9 cellular contexts compared by ENCODE assay signal in the genomic region with DNA sequence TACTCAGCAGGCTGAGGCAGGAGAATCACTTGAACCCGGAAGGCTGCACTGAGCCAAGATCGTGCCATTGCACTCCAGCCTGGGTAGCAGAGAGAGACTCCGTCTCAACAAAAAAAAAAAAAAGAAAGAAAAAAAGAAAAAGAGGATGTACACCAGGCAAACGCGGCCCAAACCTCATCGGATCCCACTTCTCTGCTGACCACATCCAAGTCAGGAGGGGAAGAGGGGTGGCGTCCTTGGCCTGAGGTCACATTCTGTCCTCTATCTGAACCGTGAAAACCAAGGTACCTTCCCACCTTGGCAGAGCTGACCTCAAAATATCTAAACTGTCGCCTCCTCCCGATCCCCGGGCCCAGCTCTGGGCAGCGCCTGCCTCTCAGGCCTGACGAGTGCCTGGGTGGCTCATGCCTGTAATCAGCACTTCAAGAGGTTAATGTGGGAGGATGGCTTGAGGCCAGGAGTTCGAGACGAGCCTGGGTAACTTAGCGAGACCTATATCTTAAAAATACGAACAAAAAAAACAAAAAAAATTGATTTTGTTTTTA. TPM values are rescaled to one million over a fixed set of nuclear protein-coding genes. Genes with fewer than 3 reads are reported as not detected.
A peak's percentile ranks its signal among the peaks of the same experiment; 100 is the strongest.
DNase-seq lines count a peak whose midpoint lies in the region; TF ChIP-seq lines count a peak whose summit lies in the region.
"Had no signal": no experiment of that assay in that cellular context is flagged by ENCODE, and none has a peak within 500 bp of the region (broad histone marks: within the 10 kb centered on the region; RNA-seq: fewer than 3 reads in every experiment).

No MANE protein-coding gene starts in this region.

- CTCF ChIA-PET in CD4-positive, alpha-beta memory T cell (lab: Charles Lee; ENCODE audit: partially characterized antibody): interaction anchor here (2.4 kb wide), 1 partner anchor 134 kb away, joined by 7 read pairs; no protein-coding TSS in a partner anchor

- H3K4me1 ChIP-seq in CD4-positive, alpha-beta memory T cell (ENCODE audit: insufficient read depth, low read length): peaks cover 21% of the 10 kb centered on the region
- H3K4me1 ChIP-seq in Loucy (ENCODE audit: insufficient read depth, low read length, poor library complexity, severe bottlenecking) (peaks cover 17% of the 10 kb centered on the region), neural progenitor cell (no peaks in the 10 kb centered on the region)

- H4K20me1 ChIP-seq in Loucy (ENCODE audit: insufficient read depth, low read length, poor library complexity, severe bottlenecking): peaks cover 8% of the 10 kb centered on the region
- no peaks in the 10 kb centered on the region for H4K20me1 ChIP-seq in neural progenitor cell (ENCODE audit: low read depth)

- H3K4me3 ChIP-seq in CD4-positive, alpha-beta memory T cell (ENCODE audit: low read length in 2 of 2): peak overlapping the region in 1 of 2 donors; percentile 62
- H3K4me3 ChIP-seq in Loucy (ENCODE audit: low read length, poor library complexity, severe bottlenecking) (peak overlapping the region; percentile 90), neural progenitor cell (peak overlapping the region; percentile 81)

- H2AFZ ChIP-seq in Loucy (ENCODE audit: low read length) (no peak overlapping the region), neural progenitor cell (replicated peaks) (no peak overlapping the region)

- peak overlapping the region in 6 of 7 donors; percentile 24 to 81 (median 64) for H3K27ac Mint-ChIP-seq in CD4-positive, alpha-beta memory T cell
- H3K27ac Mint-ChIP-seq in chondrocyte (ENCODE audit: unreplicated experiment) (no peak overlapping the region), neural progenitor cell (no peak overlapping the region)

- no peaks in the 10 kb centered on the region for H3K9me2 ChIP-seq in Loucy (replicated peaks; ENCODE audit: low read depth, low read length)

- no peaks in the 10 kb centered on the region for H3K27me3 Mint-ChIP-seq in CD4-positive, alpha-beta memory T cell
- H3K27me3 Mint-ChIP-seq in chondrocyte (ENCODE audit: low read depth) (no peaks in the 10 kb centered on the region), neural progenitor cell (ENCODE audit: insufficient read depth, low read depth) (no peaks in the 10 kb centered on the region)

- TF ChIP-seq CTCF in Loucy (conservative IDR thresholded peaks at IDR 0.05; ENCODE audit: low read length): no peak
- no peak for TF ChIP-seq CTCF in chondrocyte (IDR thresholded peaks at IDR 0.05)
- TF ChIP-seq CTCF in neural progenitor cell (IDR thresholded peaks at IDR 0.05): no peak

- peak overlapping the region; percentile 68 to 86 (median 78) for H3K4me3 Mint-ChIP-seq in CD4-positive, alpha-beta memory T cell
- H3K4me3 Mint-ChIP-seq in chondrocyte (ENCODE audit: unreplicated experiment) (peak overlapping the region; percentile 73), neural progenitor cell (peak overlapping the region; percentile 76)

- H3K9ac ChIP-seq in Loucy (ENCODE audit: low read depth, low read length, poor library complexity, severe bottlenecking) (peak overlapping the region; percentile 93), neural progenitor cell (no peak overlapping the region)

- H3K27me3 ChIP-seq in CD4-positive, alpha-beta memory T cell (ENCODE audit: insufficient read depth, low read length): no peaks in the 10 kb centered on the region
- H3K27me3 ChIP-seq in Loucy (ENCODE audit: insufficient read depth, low read length, poor library complexity, severe bottlenecking): no peaks in the 10 kb centered on the region
- H3K27me3 ChIP-seq in neural progenitor cell: no peaks in the 10 kb centered on the region

- peaks cover 38% of the 10 kb centered on the region for H3K79me2 ChIP-seq in Loucy (ENCODE audit: insufficient read depth, low read length)
- H3K79me2 ChIP-seq in neural progenitor cell (ENCODE audit: low read depth): peaks cover 17% of the 10 kb centered on the region

- H3K9me3 ChIP-seq in CD4-positive, alpha-beta memory T cell (ENCODE audit: control insufficient read depth in 1 of 2, low read length in 2 of 2): no peaks in the 10 kb centered on the region
- H3K9me3 ChIP-seq in Loucy (ENCODE audit: insufficient read depth, low read depth, low read length) (no peaks in the 10 kb centered on the region), neural progenitor cell (ENCODE audit: low read depth) (no peaks in the 10 kb centered on the region)

- peaks cover 10 to 28% (median 18%) of the 10 kb centered on the region in 4 donors for H3K4me1 Mint-ChIP-seq in CD4-positive, alpha-beta memory T cell
- H3K4me1 Mint-ChIP-seq in chondrocyte (ENCODE audit: low read depth): peaks cover 7% of the 10 kb centered on the region
- H3K4me1 Mint-ChIP-seq in neural progenitor cell: peaks cover 4% of the 10 kb centered on the region

- intact Hi-C loops in CD4-positive, alpha-beta memory T cell (cut with micrococcal nuclease): loop anchor here (2.0 to 5.0 kb wide), 4 partner anchors 19 to 121 kb away; a partner anchor contains a TSS

- peak overlapping the region; percentile 77 for H3K27ac ChIP-seq in CD4-positive, alpha-beta memory T cell (ENCODE audit: low read depth, low read length)
- no peak overlapping the region for H3K27ac ChIP-seq in neural progenitor cell

- peaks cover 13 to 29% of the 10 kb centered on the region in 2 donors for H3K36me3 Mint-ChIP-seq in CD4-positive, alpha-beta memory T cell
- peaks cover 15% of the 10 kb centered on the region for H3K36me3 Mint-ChIP-seq in chondrocyte (ENCODE audit: low read depth)
- H3K36me3 Mint-ChIP-seq in neural progenitor cell: peaks cover 13% of the 10 kb centered on the region

- POLR2A ChIA-PET in CD4-positive, alpha-beta memory T cell (lab: Charles Lee; ENCODE audit: partially characterized antibody): interaction anchor here (2.0 to 3.2 kb wide), 3 partner anchors 18 to 35 kb away, joined by 7 to 76 read pairs (median 14); a partner anchor contains a TSS

- H3K9me3 Mint-ChIP-seq in CD4-positive, alpha-beta memory T cell: no peaks in the 10 kb centered on the region
- H3K9me3 Mint-ChIP-seq in chondrocyte (ENCODE audit: low read depth) (no peaks in the 10 kb centered on the region), neural progenitor cell (no peaks in the 10 kb centered on the region)

- H3F3A ChIP-seq in Loucy (ENCODE audit: low read depth): no peaks in the 10 kb centered on the region
- no peaks in the 10 kb centered on the region for H3F3A ChIP-seq in neural progenitor cell (ENCODE audit: low read depth)

- H3K36me3 ChIP-seq in CD4-positive, alpha-beta memory T cell (ENCODE audit: insufficient read depth, low read length): peaks cover 30% of the 10 kb centered on the region
- H3K36me3 ChIP-seq in Loucy (ENCODE audit: insufficient read depth, low read length): peaks cover 3% of the 10 kb centered on the region; the same call in 1 of the 2 replicates
- no peaks in the 10 kb centered on the region for H3K36me3 ChIP-seq in neural progenitor cell

- H3K4me2 ChIP-seq in Loucy (ENCODE audit: low read depth, low read length, poor library complexity, severe bottlenecking) (peak overlapping the region; percentile 94), neural progenitor cell (peak overlapping the region; percentile 84)

- DNase-seq in CD4-positive, alpha-beta memory T cell: no peak
- DNase-seq in chondrocyte (ENCODE audit: low spot score) (no peak), neural progenitor cell (ENCODE audit: low spot score) (no peak), HuH-7 (ENCODE audit: low spot score) (no peak), NCI-H510A (lab: John Stamatoyannopoulos, UW) (no peak), NCI-H1048 (lab: John Stamatoyannopoulos, UW) (no peak), DMS114 treated with DMSO at 0.1 percent for 48 hours (lab: John Stamatoyannopoulos, UW; ENCODE audit: unreplicated experiment) (no peak)
- DNase-seq: NCI-H2029 had no signal

RNA-seq across cellular contexts. Expression of a gene that starts 25.1 kb away (rescaled TPM):
- 1 to 10 TPM; 7.2 to 9.8 TPM for total RNA-seq in CD4-positive, alpha-beta memory T cell
- polyA plus RNA-seq in CD4-positive, alpha-beta memory T cell: 10 to 100 TPM; 58.3 to 64.9 TPM
- total RNA-seq in chondrocyte: not detected in 3 replicates
- not detected in 2 replicates for total RNA-seq in neural progenitor cell (ENCODE audit: low replicate concordance)

RNA-seq across cellular contexts. Expression of a gene that starts 35.0 kb away (rescaled TPM):
- total RNA-seq in CD4-positive, alpha-beta memory T cell: 1 to 10 TPM; 6.4 to 7.4 TPM
- polyA plus RNA-seq in CD4-positive, alpha-beta memory T cell: under 1 TPM in 1 of 2 donors, not detected in 1; 0.37 TPM
- 11.9 to 12.8 TPM (median 12.1 TPM) in 3 replicates for total RNA-seq in chondrocyte
- total RNA-seq in neural progenitor cell (ENCODE audit: low replicate concordance): 3.9 and 4.6 TPM in 2 replicates

RNA-seq across cellular contexts. Expression of a gene that starts 38.3 kb away (rescaled TPM):
- not detected for total RNA-seq in CD4-positive, alpha-beta memory T cell
- polyA plus RNA-seq in CD4-positive, alpha-beta memory T cell: 1 to 10 TPM; 1.2 to 5.5 TPM
- total RNA-seq in chondrocyte: not detected in 3 replicates
- not detected in 2 replicates for total RNA-seq in neural progenitor cell (ENCODE audit: low replicate concordance)

RNA-seq across cellular contexts. Expression of a gene that starts 46.9 kb away (rescaled TPM):
- total RNA-seq in CD4-positive, alpha-beta memory T cell: 1 to 10 TPM; 1.5 to 1.9 TPM
- 1 to 10 TPM in 1 of 2 donors, under 1 TPM in 1; 0.34 to 1.2 TPM for polyA plus RNA-seq in CD4-positive, alpha-beta memory T cell
- total RNA-seq in chondrocyte (not detected in 3 replicates), neural progenitor cell (ENCODE audit: low replicate concordance) (0.56 and 3.0 TPM in 2 replicates)

RNA-seq across cellular contexts. Expression of a gene that starts 51.9 kb away (rescaled TPM):
- total RNA-seq in CD4-positive, alpha-beta memory T cell: 10 to 100 TPM; 44.7 to 45.9 TPM
- 10 to 100 TPM; 16.3 to 33.1 TPM for polyA plus RNA-seq in CD4-positive, alpha-beta memory T cell
- total RNA-seq in chondrocyte (42.6 to 78.5 TPM (median 62.2 TPM) in 3 replicates), neural progenitor cell (ENCODE audit: low replicate concordance) (0.53 and 9.1 TPM in 2 replicates)

Comparison
In these comparisons a context has a peak if more than half of its experiments do, and no peak if none do; other contexts are left out.
1. H3K27ac Mint-ChIP-seq: peak in CD4-positive, alpha-beta memory T cell (6 of 7); none in chondrocyte (single experiment) and neural progenitor cell (single experiment).
2. Peak in every context shown above with its lines, with median percentiles within 50 percentile points of each other: H3K4me3 Mint-ChIP-seq.